In genomic region chr17:7252176-7253043, GRCh38 we compare ENCODE assay signal across 1 cellular context.
A peak's percentile ranks its signal among the peaks of the same experiment; 100 is the strongest.
TF ChIP-seq lines count a peak whose summit lies in the region.

A gene with protein sequence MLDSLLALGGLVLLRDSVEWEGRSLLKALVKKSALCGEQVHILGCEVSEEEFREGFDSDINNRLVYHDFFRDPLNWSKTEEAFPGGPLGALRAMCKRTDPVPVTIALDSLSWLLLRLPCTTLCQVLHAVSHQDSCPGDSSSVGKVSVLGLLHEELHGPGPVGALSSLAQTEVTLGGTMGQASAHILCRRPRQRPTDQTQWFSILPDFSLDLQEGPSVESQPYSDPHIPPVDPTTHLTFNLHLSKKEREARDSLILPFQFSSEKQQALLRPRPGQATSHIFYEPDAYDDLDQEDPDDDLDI (plus strand): TSS chr17:7252215. CDS start chr17:7252551, 336 bp downstream.

TF ChIP-seq in HEK293, 187 proteins besides CTCF, POLR2A, EP300 and RAD21 (continued from another document):
- peak; percentile 89 for TF ChIP-seq PRDM10 (tag by site-specific recombination; IDR thresholded peaks at IDR 0.05)
- peak; percentile 98 for TF ChIP-seq ZNF501 (tag by site-specific recombination; IDR thresholded peaks at IDR 0.05)
- TF ChIP-seq ZNF335 (tag by site-specific recombination; conservative IDR thresholded peaks at IDR 0.05) = peak; percentile 98
- peak; percentile 63 for TF ChIP-seq TRIM28 (IDR thresholded peaks at IDR 0.05; ENCODE audit: borderline replicate concordance, low read length)
- TF ChIP-seq ZFHX2 (tag by site-specific recombination; conservative IDR thresholded peaks at IDR 0.05) = peak; percentile 92
- TF ChIP-seq ZNF76 (tag by site-specific recombination; IDR thresholded peaks at IDR 0.05; ENCODE audit: borderline replicate concordance, low read depth) = peak; percentile 87
- peak; percentile 98 for TF ChIP-seq ZNF629 (tag by site-specific recombination; IDR thresholded peaks at IDR 0.05)
- peak; percentile 93 for TF ChIP-seq ZNF341 (tag by site-specific recombination; IDR thresholded peaks at IDR 0.05; ENCODE audit: low read depth)
- TF ChIP-seq, protein P1, sequence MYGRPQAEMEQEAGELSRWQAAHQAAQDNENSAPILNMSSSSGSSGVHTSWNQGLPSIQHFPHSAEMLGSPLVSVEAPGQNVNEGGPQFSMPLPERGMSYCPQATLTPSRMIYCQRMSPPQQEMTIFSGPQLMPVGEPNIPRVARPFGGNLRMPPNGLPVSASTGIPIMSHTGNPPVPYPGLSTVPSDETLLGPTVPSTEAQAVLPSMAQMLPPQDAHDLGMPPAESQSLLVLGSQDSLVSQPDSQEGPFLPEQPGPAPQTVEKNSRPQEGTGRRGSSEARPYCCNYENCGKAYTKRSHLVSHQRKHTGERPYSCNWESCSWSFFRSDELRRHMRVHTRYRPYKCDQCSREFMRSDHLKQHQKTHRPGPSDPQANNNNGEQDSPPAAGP (tag by site-specific recombination; IDR thresholded peaks at IDR 0.05) = peak; percentile 88
- TF ChIP-seq GLI4 (tag by site-specific recombination; IDR thresholded peaks at IDR 0.05) = peak; percentile 81; the same call in 1 of the 2 replicates
- no peak for TF ChIP-seq ZNF658 (tag by site-specific recombination; IDR thresholded peaks at IDR 0.05)
- no peak for TF ChIP-seq ZNF701 (tag by site-specific recombination; IDR thresholded peaks at IDR 0.05)
- TF ChIP-seq ZNF48 (tag by site-specific recombination; IDR thresholded peaks at IDR 0.05) = no peak
- no peak for TF ChIP-seq GFI1B (tag by site-specific recombination; IDR thresholded peaks at IDR 0.05)
- no peak for TF ChIP-seq ZNF239 (tag by site-specific recombination; IDR thresholded peaks at IDR 0.05)
- no peak for TF ChIP-seq ZNF23 (tag by site-specific recombination; IDR thresholded peaks at IDR 0.05; ENCODE audit: borderline replicate concordance)
- TF ChIP-seq YY2 (tag by site-specific recombination; IDR thresholded peaks at IDR 0.05) = peak; percentile 48
